1 cellular context compared by ENCODE assay signal in the genomic region with DNA sequence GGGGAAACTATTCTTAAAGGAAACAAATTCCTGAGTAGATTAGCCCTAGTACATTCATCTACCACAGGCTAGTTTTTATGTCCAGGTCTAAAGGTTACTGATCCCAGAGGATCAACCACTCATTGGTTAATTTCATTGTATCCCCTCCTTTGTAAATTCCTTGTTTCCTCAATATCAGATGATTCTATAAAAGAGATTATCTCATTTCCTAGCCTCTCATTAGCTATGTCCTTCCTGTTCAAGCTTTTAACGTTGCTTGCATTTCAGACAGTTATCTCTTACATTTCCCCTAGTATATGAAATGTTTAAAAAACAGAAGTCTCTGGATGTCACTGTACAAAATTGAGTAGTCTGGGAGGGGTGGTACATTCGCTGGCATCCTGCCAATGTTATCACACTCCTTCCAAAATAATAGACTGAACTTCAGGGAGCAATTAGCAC.
A peak's percentile ranks its signal among the peaks of the same experiment; 100 is the strongest.
TF ChIP-seq lines count a peak whose summit lies in the region.

No MANE protein-coding gene starts in this region.

TF ChIP-seq in SK-N-SH, 30 proteins besides CTCF, POLR2A, EP300 and RAD21:
- no peak for TF ChIP-seq ELF1 (IDR thresholded peaks at IDR 0.05)
- no peak for TF ChIP-seq FOXJ3 (CRISPR knock-in tag; IDR thresholded peaks at IDR 0.05)
- 0 out of 2 replicates have a peak, but pooled peaks have one; percentile 20 for TF ChIP-seq MXI1 (IDR thresholded peaks at IDR 0.05; ENCODE audit: low read depth, low read length)
- peak; percentile 34; the same call in 1 of the 2 replicates for TF ChIP-seq RCOR1 (IDR thresholded peaks at IDR 0.05; ENCODE audit: low read length)
- TF ChIP-seq, protein P1, sequence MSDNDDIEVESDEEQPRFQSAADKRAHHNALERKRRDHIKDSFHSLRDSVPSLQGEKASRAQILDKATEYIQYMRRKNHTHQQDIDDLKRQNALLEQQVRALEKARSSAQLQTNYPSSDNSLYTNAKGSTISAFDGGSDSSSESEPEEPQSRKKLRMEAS (IDR thresholded peaks at IDR 0.05; ENCODE audit: low read depth) = no peak
- peak; percentile 20; the same call in 1 of the 2 replicates for TF ChIP-seq TCF12 (IDR thresholded peaks at IDR 0.05)
- TF ChIP-seq SIN3A (IDR thresholded peaks at IDR 0.05; ENCODE audit: borderline replicate concordance, low read depth, low read length) = no peak
- no peak for TF ChIP-seq TAF1 (IDR thresholded peaks at IDR 0.05; ENCODE audit: borderline replicate concordance, low read depth, low read length)
- TF ChIP-seq NFIC (IDR thresholded peaks at IDR 0.05; ENCODE audit: borderline replicate concordance) = peak; percentile 36; the same call in 1 of the 2 replicates
- no peak for TF ChIP-seq GABPA (IDR thresholded peaks at IDR 0.05; ENCODE audit: low read depth)
- no peak for TF ChIP-seq YY1 (IDR thresholded peaks at IDR 0.05; ENCODE audit: low read depth)
- TF ChIP-seq, protein P2, sequence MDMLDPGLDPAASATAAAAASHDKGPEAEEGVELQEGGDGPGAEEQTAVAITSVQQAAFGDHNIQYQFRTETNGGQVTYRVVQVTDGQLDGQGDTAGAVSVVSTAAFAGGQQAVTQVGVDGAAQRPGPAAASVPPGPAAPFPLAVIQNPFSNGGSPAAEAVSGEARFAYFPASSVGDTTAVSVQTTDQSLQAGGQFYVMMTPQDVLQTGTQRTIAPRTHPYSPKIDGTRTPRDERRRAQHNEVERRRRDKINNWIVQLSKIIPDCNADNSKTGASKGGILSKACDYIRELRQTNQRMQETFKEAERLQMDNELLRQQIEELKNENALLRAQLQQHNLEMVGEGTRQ (IDR thresholded peaks at IDR 0.05; ENCODE audit: borderline replicate concordance, low read depth, low read length) = no peak
- peak; percentile 27; the same call in 1 of the 2 replicates for TF ChIP-seq GATA2 (CRISPR knock-in tag; IDR thresholded peaks at IDR 0.05)
- no peak for TF ChIP-seq JUND (IDR thresholded peaks at IDR 0.05)
